Comparison of ENCODE assay signal across 9 cellular contexts in the genomic region with DNA sequence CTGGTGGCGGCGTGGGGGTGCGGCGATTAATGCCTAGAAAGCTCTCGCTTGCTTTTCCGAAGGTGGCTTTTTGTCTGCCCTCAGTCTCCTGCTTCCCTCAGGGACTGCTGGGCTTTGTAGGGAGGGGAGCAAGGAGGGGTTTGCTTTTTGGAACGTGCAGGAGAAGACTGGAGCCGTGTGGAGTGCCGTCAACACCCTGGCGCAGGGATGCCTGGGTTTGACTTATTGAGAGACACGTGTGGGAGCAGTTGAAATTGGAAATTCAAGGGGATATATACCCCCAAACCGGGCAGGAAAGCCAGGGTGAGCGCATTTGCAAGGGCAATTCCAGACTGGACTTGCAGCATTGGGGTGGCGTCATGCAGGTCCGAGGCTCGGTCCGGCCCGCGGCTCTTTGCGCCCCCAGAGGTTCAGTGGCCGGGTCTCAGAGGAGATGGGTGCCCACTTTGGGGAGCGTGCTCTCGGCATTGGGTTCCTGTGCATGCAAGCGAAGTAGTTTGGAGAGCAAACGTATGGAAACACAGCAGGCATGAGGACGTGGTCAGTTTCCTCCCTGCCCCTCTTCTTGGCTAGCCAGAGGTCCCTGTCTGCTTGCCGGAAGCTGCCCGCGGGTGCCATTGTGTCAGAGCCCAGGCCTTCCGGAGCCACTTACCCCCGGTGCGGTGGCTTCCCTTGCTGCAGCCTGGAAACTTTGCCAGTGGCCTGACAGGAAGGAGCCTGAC. TPM values are rescaled to one million over a fixed set of nuclear protein-coding genes. Genes with fewer than 3 reads are reported as not detected.
DNase-seq lines count a peak whose midpoint lies in the region; ATAC-seq and TF ChIP-seq lines count a peak whose summit lies in the region.
"Had no signal": no experiment of that assay in that cellular context is flagged by ENCODE, and none has a peak within 500 bp of the region (broad histone marks: within the 10 kb centered on the region; RNA-seq: fewer than 3 reads in every experiment).

No MANE protein-coding gene starts in this region.

- H3K9ac ChIP-seq in OCI-LY3 (ENCODE audit: low read length): peak overlapping the region; percentile 97

- H3K9me3 Mint-ChIP-seq in CD8-positive, alpha-beta memory T cell: peaks cover 0 to 2% (median 0%) of the 10 kb centered on the region in 5 donors

- 37 to 51% (median 46%) methylated on average over 32 of the region's 32 CpGs for WGBS in psoas muscle, 3 donors

- peaks cover 3% of the 10 kb centered on the region for H3K27me3 ChIP-seq in CD8-positive, alpha-beta memory T cell (ENCODE audit: insufficient read depth, low read length, poor library complexity, severe bottlenecking)
- H3K27me3 ChIP-seq in OCI-LY3 (ENCODE audit: low read depth, low read length) (0 out of 2 replicates have a peak, but pooled peaks cover 5% of the 10 kb centered on the region), psoas muscle (ENCODE audit: insufficient read depth in 3 of 3, low read length in 2 of 3) (peaks cover 0 to 11% (median 0%) of the 10 kb centered on the region in 3 donors)

- ATAC-seq in psoas muscle (no peak), GM21526 (IDR thresholded peaks at IDR 0.05; ENCODE audit: low FRiP score, unreplicated experiment) (no peak)

- H3K4me2 ChIP-seq in OCI-LY3 (ENCODE audit: low read length): peak overlapping the region; percentile 96

- H3K9me3 ChIP-seq in CD8-positive, alpha-beta memory T cell (ENCODE audit: low read length): no peaks in the 10 kb centered on the region
- H3K9me3 ChIP-seq in OCI-LY3 (ENCODE audit: insufficient read depth, low read length): 0 out of 2 replicates have a peak, but pooled peaks cover under 1% of the 10 kb centered on the region
- no peaks in the 10 kb centered on the region for H3K9me3 ChIP-seq in psoas muscle

- peaks cover 25 to 37% of the 10 kb centered on the region in 2 donors for H3K27me3 Mint-ChIP-seq in CD8-positive, alpha-beta memory T cell

- H3K4me1 Mint-ChIP-seq in CD8-positive, alpha-beta memory T cell: peaks cover 10 to 20% (median 10%) of the 10 kb centered on the region in 3 donors

- no peaks in the 10 kb centered on the region for H3K36me3 Mint-ChIP-seq in CD8-positive, alpha-beta memory T cell

- H3K4me3 Mint-ChIP-seq in CD8-positive, alpha-beta memory T cell: peak overlapping the region in 6 of 7 donors; percentile 11 to 62 (median 52)

- H3K79me2 ChIP-seq in OCI-LY3 (ENCODE audit: low read length): peaks cover 81% of the 10 kb centered on the region

- POLR2A ChIA-PET in CD8-positive, alpha-beta memory T cell (lab: Charles Lee): no interaction called here

- DNase-seq in CD8-positive, alpha-beta memory T cell: no peak
- DNase-seq in foreskin fibroblast (no peak), psoas muscle (no peak), DMS153 (lab: John Stamatoyannopoulos, UW) (no peak), NCI-H2107 (lab: John Stamatoyannopoulos, UW) (no peak), HT-29 (ENCODE audit: low spot score) (no peak)

- peaks cover 40% of the 10 kb centered on the region for H4K20me1 ChIP-seq in OCI-LY3 (ENCODE audit: insufficient read depth, low read length)

- no peak overlapping the region for H3K27ac ChIP-seq in CD8-positive, alpha-beta memory T cell (ENCODE audit: low read depth, low read length)
- H3K27ac ChIP-seq in OCI-LY3 (ENCODE audit: low read length) (peak overlapping the region; percentile 98), psoas muscle (no peak overlapping the region)
- H3K27ac ChIP-seq: VCaP had no signal

- H3K27ac Mint-ChIP-seq in CD8-positive, alpha-beta memory T cell: peak overlapping the region in 1 of 8 donors; percentile 33

- intact Hi-C loops in psoas muscle (cut with DNase I): loop anchor here (5.0 to 10.0 kb wide), 3 partner anchors 100 to 705 kb away; no protein-coding TSS in a partner anchor

- H3K4me1 ChIP-seq in CD8-positive, alpha-beta memory T cell (ENCODE audit: insufficient read depth, low read length): no peaks in the 10 kb centered on the region
- H3K4me1 ChIP-seq in OCI-LY3 (ENCODE audit: low read length) (peaks cover 55% of the 10 kb centered on the region), psoas muscle (peaks cover 21% of the 10 kb centered on the region)

- no peak overlapping the region for H3K4me3 ChIP-seq in CD8-positive, alpha-beta memory T cell (ENCODE audit: low read length)
- peak overlapping the region; percentile 90 for H3K4me3 ChIP-seq in OCI-LY3 (ENCODE audit: low read length)
- peak overlapping the region; percentile 58 to 59 for H3K4me3 ChIP-seq in foreskin fibroblast (ENCODE audit: low read depth in 1 of 2, low read length in 2 of 2)
- peak overlapping the region; percentile 86 for H3K4me3 ChIP-seq in psoas muscle

- CTCF ChIA-PET in CD8-positive, alpha-beta memory T cell (lab: Charles Lee): no interaction called here

- TF ChIP-seq CTCF in OCI-LY3 (IDR thresholded peaks at IDR 0.05; ENCODE audit: low read depth, low read length) (0 out of 2 replicates have a peak, but pooled peaks have one; percentile 10), foreskin fibroblast (IDR thresholded peaks at IDR 0.05; ENCODE audit: low read depth, low read length) (no peak), psoas muscle (IDR thresholded peaks at IDR 0.05) (no peak)

- no peaks in the 10 kb centered on the region for H3K36me3 ChIP-seq in CD8-positive, alpha-beta memory T cell (ENCODE audit: insufficient read depth, low read length)
- peaks cover 50% of the 10 kb centered on the region for H3K36me3 ChIP-seq in OCI-LY3 (replicated peaks; ENCODE audit: low read depth, low read length)
- no peaks in the 10 kb centered on the region for H3K36me3 ChIP-seq in psoas muscle (ENCODE audit: insufficient read depth in 1 of 2, low read depth in 1 of 2)

- H2AFZ ChIP-seq in OCI-LY3 (ENCODE audit: low read depth, low read length): no peak overlapping the region

RNA-seq across cellular contexts. Expression of gene EPHB1, which starts 2.2 kb away (rescaled TPM):
- not detected for total RNA-seq in CD8-positive, alpha-beta memory T cell
- 0.10 TPM for polyA plus RNA-seq in CD8-positive, alpha-beta memory T cell
- 1 to 10 TPM; 1.6 to 3.3 (median 2.5) TPM for total RNA-seq in psoas muscle
- 1 to 10 TPM in 2 of 3 donors, under 1 TPM in 1; 0.85 to 6.3 (median 1.3) TPM for polyA plus RNA-seq in psoas muscle
- total RNA-seq in HT-29 (2014; rRNA removed; shearing (Covaris generic)): not detected in 2 replicates
